ENCODE assay signal across 1 cellular context in genomic region chr1:8465692-8466091, GRCh38.
TF ChIP-seq lines count a peak whose summit lies in the region.

No MANE protein-coding gene starts in this region.

TF ChIP-seq in H1, 55 proteins besides CTCF, POLR2A, EP300 and RAD21:
- TF ChIP-seq SP1 (IDR thresholded peaks at IDR 0.05; ENCODE audit: low read depth, low read length) (no peak), SIN3A (conservative IDR thresholded peaks at IDR 0.05 in 1 of 2, IDR thresholded peaks at IDR 0.05 in 1 of 2; ENCODE audit: low read depth in 1 of 2, low read length in 2 of 2) (no peak), KDM5A (IDR thresholded peaks at IDR 0.05; ENCODE audit: low read length) (no peak), JUN (IDR thresholded peaks at IDR 0.05; ENCODE audit: low read depth, low read length) (no peak), TBP (IDR thresholded peaks at IDR 0.05; ENCODE audit: low read depth, low read length) (no peak), NRF1 (IDR thresholded peaks at IDR 0.05; ENCODE audit: low read depth, low read length) (no peak), RNF2 (IDR thresholded peaks at IDR 0.05; ENCODE audit: borderline replicate concordance, low read depth, low read length, missing control alignments, poor library complexity, severe bottlenecking) (no peak), CEBPB (IDR thresholded peaks at IDR 0.05; ENCODE audit: low read depth, low read length) (no peak), SIRT6 (IDR thresholded peaks at IDR 0.05; ENCODE audit: low read length) (no peak), NANOG (IDR thresholded peaks at IDR 0.05; ENCODE audit: insufficient read depth, low read depth, low read length, poor library complexity, severe bottlenecking) (no peak), HDAC2 (IDR thresholded peaks at IDR 0.05; ENCODE audit: borderline replicate concordance in 1 of 2, low read depth in 2 of 2, low read length in 2 of 2) (no peak), SP2 (IDR thresholded peaks at IDR 0.05; ENCODE audit: low read length) (no peak), SAP30 (IDR thresholded peaks at IDR 0.05; ENCODE audit: insufficient read depth, insufficient replicate concordance, low read length) (no peak), CHD1 (IDR thresholded peaks at IDR 0.05; ENCODE audit: low read depth, low read length) (no peak), ATF3 (IDR thresholded peaks at IDR 0.05; ENCODE audit: insufficient read depth, low read depth, low read length) (no peak), GTF2F1 (IDR thresholded peaks at IDR 0.05; ENCODE audit: borderline replicate concordance, low read depth, low read length) (no peak), ASH2L (IDR thresholded peaks at IDR 0.05; ENCODE audit: low read length) (no peak), SP4 (IDR thresholded peaks at IDR 0.05; ENCODE audit: low read length) (no peak), EGR1 (IDR thresholded peaks at IDR 0.05; ENCODE audit: borderline replicate concordance, low read depth, low read length) (no peak), CBX5 (IDR thresholded peaks at IDR 0.05; ENCODE audit: low read depth, low read length) (no peak)
